Comparison of ENCODE assay signal across 19 cellular contexts in genomic region chr16:79402356-79402755, GRCh38.
DNase-seq lines count a peak whose midpoint lies in the region; ATAC-seq and TF ChIP-seq lines count a peak whose summit lies in the region.
"Had no signal": no experiment of that assay in that cellular context is flagged by ENCODE, and none has a peak within 500 bp of the region (broad histone marks: within the 10 kb centered on the region; RNA-seq: fewer than 3 reads in every experiment).

No MANE protein-coding gene starts in this region.

- peaks cover 1% of the 10 kb centered on the region for H3K4me1 Mint-ChIP-seq in GM23338
- H3K4me1 Mint-ChIP-seq in MCF 10A (ENCODE audit: insufficient read depth, unreplicated experiment): peaks cover 12% of the 10 kb centered on the region
- no peaks in the 10 kb centered on the region for H3K4me1 Mint-ChIP-seq in activated CD4-positive, alpha-beta T cell treated with anti-CD3 and anti-CD28 coated beads for 36 hours

- H3K36me3 ChIP-seq in GM23338 (ENCODE audit: insufficient read depth): no peaks in the 10 kb centered on the region
- H3K36me3 ChIP-seq: BLaER1 treated with 17β-estradiol and CSF1 and Interleukin-3, amounts not matched to agents 10 nM and 100 nM; breast epithelium; neutrophil; WERI-Rb-1 had no signal

- H3K4me1 ChIP-seq in GM23338 (ENCODE audit: insufficient read depth): no peaks in the 10 kb centered on the region; the same call in 1 of the 2 replicates
- H3K4me1 ChIP-seq: breast epithelium had no signal

- no peaks in the 10 kb centered on the region for H3F3A ChIP-seq in GM23338 (replicated peaks; ENCODE audit: low read depth)

- TF ChIP-seq CTCF in GM23338 (conservative IDR thresholded peaks at IDR 0.05; ENCODE audit: low read depth in 2 of 2) (no peak), MCF 10A (IDR thresholded peaks at IDR 0.05; ENCODE audit: unreplicated experiment) (no peak)

- H3K4me3 Mint-ChIP-seq in GM23338: no peak overlapping the region
- H3K4me3 Mint-ChIP-seq in MCF 10A (ENCODE audit: unreplicated experiment): no peak overlapping the region
- H3K4me3 Mint-ChIP-seq in activated CD4-positive, alpha-beta T cell treated with anti-CD3 and anti-CD28 coated beads for 36 hours: no peak overlapping the region
- H3K4me3 Mint-ChIP-seq: T-helper 1 cell treated with Interleukin-12 subunit alpha and Interleukin-12 subunit beta and Interleukin-4 antibody, amounts not matched to agents 30 μg/mL and 1 μg/mL, for 36 hours had no signal

- no peak overlapping the region for H3K4me2 ChIP-seq in GM23338
- H3K4me2 ChIP-seq: BLaER1 treated with 17β-estradiol and CSF1 and Interleukin-3, amounts not matched to agents 10 nM and 100 nM had no signal

- H3K27ac ChIP-seq in GM23338 (ENCODE audit: low read depth): no peak overlapping the region
- H3K27ac ChIP-seq: BLaER1 treated with 17β-estradiol and CSF1 and Interleukin-3, amounts not matched to agents 10 nM and 100 nM; breast epithelium; neutrophil; WERI-Rb-1 had no signal

- H3K4me3 ChIP-seq in GM23338: no peak overlapping the region
- H3K4me3 ChIP-seq: BLaER1 treated with 17β-estradiol and CSF1 and Interleukin-3, amounts not matched to agents 10 nM and 100 nM; breast epithelium had no signal

- H4K20me1 ChIP-seq in GM23338 (replicated peaks; ENCODE audit: insufficient read depth): no peaks in the 10 kb centered on the region
- H4K20me1 ChIP-seq: BLaER1 treated with 17β-estradiol and CSF1 and Interleukin-3, amounts not matched to agents 10 nM and 100 nM had no signal

- H3K9me2 ChIP-seq in GM23338 (ENCODE audit: insufficient read depth): peaks cover 4% of the 10 kb centered on the region; the same call in 1 of the 2 replicates

- H3K9me3 Mint-ChIP-seq in GM23338 (peaks cover 14% of the 10 kb centered on the region; the same call in 2 of the 3 replicates), MCF 10A (ENCODE audit: unreplicated experiment) (no peaks in the 10 kb centered on the region)
- H3K9me3 Mint-ChIP-seq in activated CD4-positive, alpha-beta T cell treated with anti-CD3 and anti-CD28 coated beads for 36 hours (ENCODE audit: low read depth): no peaks in the 10 kb centered on the region

- H3K27ac Mint-ChIP-seq in GM23338: no peak overlapping the region
- H3K27ac Mint-ChIP-seq in MCF 10A (ENCODE audit: low read depth, unreplicated experiment): peak overlapping the region; percentile 77
- H3K27ac Mint-ChIP-seq in activated CD4-positive, alpha-beta T cell treated with anti-CD3 and anti-CD28 coated beads for 36 hours: no peak overlapping the region
- H3K27ac Mint-ChIP-seq: T-helper 1 cell treated with Interleukin-12 subunit alpha and Interleukin-12 subunit beta and Interleukin-4 antibody, amounts not matched to agents 30 μg/mL and 1 μg/mL, for 36 hours had no signal

- H2AFZ ChIP-seq in GM23338: no peak overlapping the region

- ATAC-seq in GM23338 (peak; percentile 48; the same call in 1 of the 3 replicates), left lobe of liver (peak; percentile 78), sciatic nerve (peak; percentile 73), HG02623 (IDR thresholded peaks at IDR 0.05; ENCODE audit: unreplicated experiment) (no peak)
- ATAC-seq in activated CD4-positive, alpha-beta T cell treated with anti-CD3 and anti-CD28 coated beads for 36 hours: no peak

- H3K27me3 ChIP-seq in GM23338 (ENCODE audit: insufficient read depth): no peaks in the 10 kb centered on the region
- H3K27me3 ChIP-seq: BLaER1 treated with 17β-estradiol and CSF1 and Interleukin-3, amounts not matched to agents 10 nM and 100 nM; breast epithelium; neutrophil had no signal

- intact Hi-C loops in MCF 10A (cut with micrococcal nuclease): no loop called here
- intact Hi-C loops in sciatic nerve (cut with DNase I): no loop called here
- intact Hi-C loops in head of caudate nucleus (cut with DNase I): no loop called here
- intact Hi-C loops in activated CD4-positive, alpha-beta T cell treated with anti-CD3 and anti-CD28 coated beads for 36 hours (cut with DNase I, micrococcal nuclease): no loop called here

- H3K27me3 Mint-ChIP-seq in GM23338 (ENCODE audit: insufficient read depth, low read depth, poor library complexity) (peaks cover 7% of the 10 kb centered on the region), MCF 10A (ENCODE audit: insufficient read depth, unreplicated experiment) (no peaks in the 10 kb centered on the region)
- H3K27me3 Mint-ChIP-seq in activated CD4-positive, alpha-beta T cell treated with anti-CD3 and anti-CD28 coated beads for 36 hours: peaks cover under 1% of the 10 kb centered on the region

- no peaks in the 10 kb centered on the region for H3K79me2 ChIP-seq in GM23338 (replicated peaks; ENCODE audit: insufficient read depth)

- no peak for DNase-seq in GM23338 (ENCODE audit: low spot score)
- DNase-seq in MCF 10A (ENCODE audit: unreplicated experiment): peak; percentile 81
- peak; percentile 51 for DNase-seq in left lobe of liver (ENCODE audit: low spot score)
- no peak for DNase-seq in sciatic nerve (ENCODE audit: low spot score)
- DNase-seq in pons (ENCODE audit: low spot score): no peak
- DNase-seq in head of caudate nucleus: no peak
- DNase-seq in activated CD4-positive, alpha-beta T cell treated with anti-CD3 and anti-CD28 coated beads for 36 hours: no peak
- DNase-seq: activated CD4-positive, alpha-beta T cell treated with anti-CD3 and anti-CD28 coated beads, Interleukin-2, amount 50 U/mL, for 4 hours; activated gamma-delta T cell treated with Interleukin-2 at 50 U/mL for 16 hours; activated T-cell treated with anti-CD3 and anti-CD28 coated beads for 4 hours; hippocampal formation; NCI-H1694 treated with DMSO at 0.1 percent for 48 hours; retina; WERI-Rb-1 had no signal

- H3K36me3 Mint-ChIP-seq in GM23338 (ENCODE audit: low read depth) (no peaks in the 10 kb centered on the region; the same call in 2 of the 3 replicates), MCF 10A (ENCODE audit: insufficient read depth, unreplicated experiment) (no peaks in the 10 kb centered on the region)
- H3K36me3 Mint-ChIP-seq in activated CD4-positive, alpha-beta T cell treated with anti-CD3 and anti-CD28 coated beads for 36 hours (ENCODE audit: low read depth): no peaks in the 10 kb centered on the region

- CTCF ChIA-PET in MCF 10A (lab: Yijun Ruan, JAX): no interaction called here
- CTCF ChIA-PET in activated CD4-positive, alpha-beta T cell treated with anti-CD3 and anti-CD28 coated beads for 36 hours (lab: Charles Lee): no interaction called here

- BruUV-seq in MCF 10A (replicated peaks; lab: Mats Ljungman, UMichigan): no TSS peak

- POLR2A ChIA-PET in MCF 10A (lab: Yijun Ruan, JAX): no interaction called here
- POLR2A ChIA-PET in activated CD4-positive, alpha-beta T cell treated with anti-CD3 and anti-CD28 coated beads for 36 hours (lab: Charles Lee): no interaction called here

TF ChIP-seq in GM23338, 12 proteins besides CTCF, POLR2A, EP300 and RAD21:
- no peak for TF ChIP-seq JUNB (IDR thresholded peaks at IDR 0.05; ENCODE audit: unreplicated experiment)
- no peak for TF ChIP-seq POLR2AphosphoS5 (IDR thresholded peaks at IDR 0.05; ENCODE audit: low read depth)
- TF ChIP-seq, protein P1, sequence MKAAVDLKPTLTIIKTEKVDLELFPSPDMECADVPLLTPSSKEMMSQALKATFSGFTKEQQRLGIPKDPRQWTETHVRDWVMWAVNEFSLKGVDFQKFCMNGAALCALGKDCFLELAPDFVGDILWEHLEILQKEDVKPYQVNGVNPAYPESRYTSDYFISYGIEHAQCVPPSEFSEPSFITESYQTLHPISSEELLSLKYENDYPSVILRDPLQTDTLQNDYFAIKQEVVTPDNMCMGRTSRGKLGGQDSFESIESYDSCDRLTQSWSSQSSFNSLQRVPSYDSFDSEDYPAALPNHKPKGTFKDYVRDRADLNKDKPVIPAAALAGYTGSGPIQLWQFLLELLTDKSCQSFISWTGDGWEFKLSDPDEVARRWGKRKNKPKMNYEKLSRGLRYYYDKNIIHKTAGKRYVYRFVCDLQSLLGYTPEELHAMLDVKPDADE (IDR thresholded peaks at IDR 0.05): no peak
- no peak for TF ChIP-seq EZH2 (IDR thresholded peaks at IDR 0.05; ENCODE audit: low read depth, unreplicated experiment)
- no peak for TF ChIP-seq CREB1 (CRISPR knock-in tag; IDR thresholded peaks at IDR 0.05; ENCODE audit: low read depth)
- no peak for TF ChIP-seq REST (IDR thresholded peaks at IDR 0.05; ENCODE audit: unreplicated experiment)
- no peak for TF ChIP-seq EZH2phosphoT487 (IDR thresholded peaks at IDR 0.05; ENCODE audit: unreplicated experiment)

Comparison
In these comparisons a context has a peak if more than half of its experiments do, and no peak if none do; other contexts are left out.
1. ATAC-seq: peak in GM23338 (single experiment), left lobe of liver (single experiment) and sciatic nerve (single experiment); none in HG02623 (single experiment) and activated CD4-positive, alpha-beta T cell treated with anti-CD3 and anti-CD28 coated beads for 36 hours (single experiment).
2. DNase-seq: peak in MCF 10A (single experiment) and left lobe of liver (single experiment); none in GM23338 (single experiment), sciatic nerve (single experiment), pons (single experiment), head of caudate nucleus (0 of 42) and activated CD4-positive, alpha-beta T cell treated with anti-CD3 and anti-CD28 coated beads for 36 hours (single experiment).